Comparison of ENCODE assay signal across 24 cellular contexts in the genomic region with DNA sequence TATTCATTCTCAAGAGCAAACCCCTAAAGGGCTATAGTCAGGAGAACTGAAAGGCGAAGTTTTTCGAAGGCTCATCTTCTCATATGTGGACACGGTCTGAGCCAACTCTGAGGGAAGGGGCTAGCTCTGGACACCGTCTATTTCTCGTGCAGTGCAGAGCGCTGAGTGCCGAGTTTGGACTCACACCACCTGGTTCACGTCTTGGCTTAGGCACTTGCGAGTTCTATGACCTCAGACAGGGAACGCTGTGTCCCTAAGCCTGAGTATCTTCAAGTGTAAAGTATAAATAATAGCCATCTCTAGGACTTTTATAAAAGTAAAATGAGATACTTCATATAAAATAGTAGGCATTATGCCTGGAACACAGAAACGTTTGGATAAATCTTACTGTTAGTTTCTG.
DNase-seq lines count a peak whose midpoint lies in the region; ATAC-seq and TF ChIP-seq lines count a peak whose summit lies in the region.
"Had no signal": no experiment of that assay in that cellular context is flagged by ENCODE, and none has a peak within 500 bp of the region (broad histone marks: within the 10 kb centered on the region; RNA-seq: fewer than 3 reads in every experiment).

No MANE protein-coding gene starts in this region.

- H3K4me3 ChIP-seq in gastroesophageal sphincter = no peak overlapping the region
- no peak overlapping the region for H3K4me3 ChIP-seq in left ventricle myocardium inferior
- no peak overlapping the region for H3K4me3 ChIP-seq in testis
- H3K4me3 ChIP-seq: A549; BLaER1 treated with 17β-estradiol and CSF1 and Interleukin-3, amounts not matched to agents 10 nM and 100 nM; MG63; PC-9 had no signal

- DNase-seq in left ventricle myocardium inferior = peak; percentile 33
- DNase-seq in mucosa of gallbladder (ENCODE audit: low spot score) = peak; percentile 23
- peak; percentile 26 for DNase-seq in testis
- no peak for DNase-seq in anterior cingulate cortex (lab: John Stamatoyannopoulos, UW)
- DNase-seq in Kasumi-1 (lab: John Stamatoyannopoulos, UW) = no peak
- DNase-seq: AML-193; CD4-positive, alpha-beta T cell; GOT3; HCEC 1CT; KBM-7; MG63; NCI-H1105 treated with DMSO at 0.1 percent for 48 hours; NCI-H2029; NCI-H446; NCI-H524 treated with DMSO at 0.1 percent for 48 hours; NCI-H82; NK-92 treated with Interleukin-12 subunit alpha and Interleukin-12 subunit beta, amount 100 ng/mL, for 24 hours; PC-9; SHP77 had no signal

- peak overlapping the region in 1 of 4 donors; percentile 18 for H3K27ac ChIP-seq in gastroesophageal sphincter
- no peak overlapping the region for H3K27ac ChIP-seq in left ventricle myocardium inferior (replicated peaks)
- H3K27ac ChIP-seq in testis = no peak overlapping the region
- H3K27ac ChIP-seq: A549; BLaER1 treated with 17β-estradiol and CSF1 and Interleukin-3, amounts not matched to agents 10 nM and 100 nM; PC-9 had no signal

- H3K9me3 ChIP-seq in gastroesophageal sphincter = no peaks in the 10 kb centered on the region
- H3K9me3 ChIP-seq in left ventricle myocardium inferior (replicated peaks) = no peaks in the 10 kb centered on the region
- no peaks in the 10 kb centered on the region for H3K9me3 ChIP-seq in testis
- H3K9me3 ChIP-seq: A549; BLaER1 treated with 17β-estradiol and CSF1 and Interleukin-3, amounts not matched to agents 10 nM and 100 nM; MG63 had no signal

- no peak for TF ChIP-seq POLR2A in gastroesophageal sphincter (IDR thresholded peaks at IDR 0.05)
- no peak for TF ChIP-seq POLR2A in testis (IDR thresholded peaks at IDR 0.05)

- TF ChIP-seq CTCF in gastroesophageal sphincter (IDR thresholded peaks at IDR 0.05) (no peak), left ventricle myocardium inferior (IDR thresholded peaks at IDR 0.05; ENCODE audit: borderline replicate concordance) (no peak), testis (IDR thresholded peaks at IDR 0.05) (no peak)

- ATAC-seq in gastroesophageal sphincter (peak; percentile 76), HG03196 (IDR thresholded peaks at IDR 0.05; ENCODE audit: unreplicated experiment) (no peak), GM18858 (IDR thresholded peaks at IDR 0.05; ENCODE audit: unreplicated experiment) (no peak)
- ATAC-seq: A549 had no signal

- H3K4me1 ChIP-seq in gastroesophageal sphincter (peaks cover 0 to 7% (median 0%) of the 10 kb centered on the region in 3 donors), left ventricle myocardium inferior (no peaks in the 10 kb centered on the region), testis (no peaks in the 10 kb centered on the region)
- H3K4me1 ChIP-seq: A549; BLaER1 treated with 17β-estradiol and CSF1 and Interleukin-3, amounts not matched to agents 10 nM and 100 nM had no signal

- WGBS in gastroesophageal sphincter (ENCODE audit: low coverage in 1 of 2), 2 donors = 53 to 84% methylated on average over 6 to 11 of the region's 11 CpGs
- 48 to 52% methylated on average over 11 of the region's 11 CpGs for WGBS in testis, 2 donors

- TF ChIP-seq EP300 in gastroesophageal sphincter (IDR thresholded peaks at IDR 0.05) = no peak

- intact Hi-C loops in left ventricle myocardium inferior (cut with micrococcal nuclease) (no loop called here), testis (cut with DNase I; ENCODE audit: low total_unique reads) (no loop called here)

- no peaks in the 10 kb centered on the region for H3K36me3 ChIP-seq in gastroesophageal sphincter
- no peaks in the 10 kb centered on the region for H3K36me3 ChIP-seq in left ventricle myocardium inferior
- H3K36me3 ChIP-seq in testis (ENCODE audit: low read depth, missing control alignments) = no peaks in the 10 kb centered on the region
- H3K36me3 ChIP-seq: MG63 had no signal

- H3K27me3 ChIP-seq in gastroesophageal sphincter = no peaks in the 10 kb centered on the region
- no peaks in the 10 kb centered on the region for H3K27me3 ChIP-seq in left ventricle myocardium inferior (ENCODE audit: low read depth)
- no peaks in the 10 kb centered on the region for H3K27me3 ChIP-seq in testis
- H3K27me3 ChIP-seq: BLaER1 treated with 17β-estradiol and CSF1 and Interleukin-3, amounts not matched to agents 10 nM and 100 nM; MG63 had no signal

Comparison
In these comparisons a context has a peak if more than half of its experiments do, and no peak if none do; other contexts are left out.
1. DNase-seq: peak in left ventricle myocardium inferior (single experiment), mucosa of gallbladder (single experiment) and testis (single experiment); none in anterior cingulate cortex (0 of 58) and Kasumi-1 (0 of 2).